ENCODE assay signal across 13 cellular contexts in genomic region chr17:78899361-78900260, GRCh38. TPM values are rescaled to one million over a fixed set of nuclear protein-coding genes. Genes with fewer than 3 reads are reported as not detected.
A peak's percentile ranks its signal among the peaks of the same experiment; 100 is the strongest.
DNase-seq lines count a peak whose midpoint lies in the region; ATAC-seq and TF ChIP-seq lines count a peak whose summit lies in the region.
"Had no signal": no experiment of that assay in that cellular context is flagged by ENCODE, and none has a peak within 500 bp of the region (broad histone marks: within the 10 kb centered on the region; RNA-seq: fewer than 3 reads in every experiment).

No MANE protein-coding gene starts in this region.

- peak; percentile 93 to 98 for DNase-seq in HAP-1 (ENCODE audit: low spot score in 2 of 2)
- peak; percentile 30 for DNase-seq in iris pigment epithelial cell (ENCODE audit: low read depth)
- DNase-seq in sciatic nerve (ENCODE audit: low spot score), result no peak
- no peak for DNase-seq in GOT3 (lab: John Stamatoyannopoulos, UW)
- no peak for DNase-seq in NCI-H748 (lab: John Stamatoyannopoulos, UW; ENCODE audit: unreplicated experiment)
- DNase-seq in A673 (ENCODE audit: low spot score), result no peak
- DNase-seq: DMS153, NCI-H1930 had no signal

- H3K4me1 ChIP-seq in HAP-1 (peaks cover 14% of the 10 kb centered on the region), ectodermal cell (ENCODE audit: control insufficient read depth, insufficient read depth, low read length) (peaks cover 36% of the 10 kb centered on the region), A673 (ENCODE audit: insufficient read depth, low read length, poor library complexity, severe bottlenecking) (no peaks in the 10 kb centered on the region)

- intact Hi-C loops in sciatic nerve (cut with DNase I), result no loop called here
- intact Hi-C loops in A673 (cut with micrococcal nuclease; ENCODE audit: unreplicated experiment), result no loop called here

- in situ Hi-C loops in HAP-1 (cut with MboI; ENCODE audit: low sequenced_read_pairs), result no loop called here

- H3K4me3 ChIP-seq in HAP-1, result no peak overlapping the region
- no peak overlapping the region for H3K4me3 ChIP-seq in ectodermal cell (ENCODE audit: insufficient read depth, low read depth, low read length)
- no peak overlapping the region for H3K4me3 ChIP-seq in A673 (ENCODE audit: low read depth, low read length, poor library complexity, severe bottlenecking)
- H3K4me3 ChIP-seq: SJSA1 had no signal

- no peaks in the 10 kb centered on the region for H3K27me3 ChIP-seq in HAP-1 (ENCODE audit: low read depth)
- no peaks in the 10 kb centered on the region for H3K27me3 ChIP-seq in ectodermal cell (ENCODE audit: control insufficient read depth, insufficient read depth, low read length, poor library complexity, severe bottlenecking)
- H3K27me3 ChIP-seq in A673 (replicated peaks; ENCODE audit: insufficient read depth, low read depth, low read length, poor library complexity), result no peaks in the 10 kb centered on the region
- H3K27me3 ChIP-seq: SJSA1 had no signal

- no TSS peak for BruUV-seq in A673 (replicated peaks; lab: Mats Ljungman, UMichigan)

- CTCF ChIA-PET in A673 (lab: Charles Lee), result no interaction called here

- no peak for TF ChIP-seq CTCF in A673 (conservative IDR thresholded peaks at IDR 0.05; ENCODE audit: low read depth, low read length)

- POLR2A ChIA-PET in A673 (lab: Charles Lee; ENCODE audit: low non-redundant PET), result no interaction called here

- WGBS in ectodermal cell, 2 experiments, result 42 to 49% methylated on average over 18 of the region's 18 CpGs

- peaks cover 9% of the 10 kb centered on the region for H3K9me3 ChIP-seq in HAP-1
- H3K9me3 ChIP-seq in ectodermal cell (ENCODE audit: control insufficient read depth, low read length), result no peaks in the 10 kb centered on the region
- no peaks in the 10 kb centered on the region for H3K9me3 ChIP-seq in A673 (ENCODE audit: low read depth, low read length, poor library complexity, severe bottlenecking)
- H3K9me3 ChIP-seq: SJSA1 had no signal

- no peaks in the 10 kb centered on the region for H3K36me3 ChIP-seq in HAP-1 (replicated peaks)
- H3K36me3 ChIP-seq in ectodermal cell (ENCODE audit: control insufficient read depth, insufficient read depth, low read length), result no peaks in the 10 kb centered on the region
- H3K36me3 ChIP-seq in A673 (ENCODE audit: insufficient read depth, low read length, poor library complexity, severe bottlenecking), result no peaks in the 10 kb centered on the region

- ATAC-seq in sciatic nerve (peak; percentile 45), HG03378 (IDR thresholded peaks at IDR 0.05; ENCODE audit: unreplicated experiment) (no peak)

- peak overlapping the region; percentile 57 for H3K27ac ChIP-seq in ectodermal cell (ENCODE audit: insufficient read depth, low read depth, low read length, poor library complexity, severe bottlenecking)
- H3K27ac ChIP-seq in A673 (ENCODE audit: low read depth, low read length, poor library complexity, severe bottlenecking), result no peak overlapping the region
- H3K27ac ChIP-seq: HL-60, SJSA1 had no signal

RNA-seq across cellular contexts. Expression of gene CEP295NL, which starts 3.4 kb away (rescaled TPM):
- polyA plus RNA-seq in ectodermal cell (2013, experiment 1 of 4), result not detected
- polyA plus RNA-seq in ectodermal cell (2013, experiment 2 of 4), result 0.78 TPM
- 0.16 TPM for polyA plus RNA-seq in ectodermal cell (2013, experiment 3 of 4)
- 0.32 TPM for polyA plus RNA-seq in ectodermal cell (2013, experiment 4 of 4)
- 16.7 TPM for total RNA-seq in sciatic nerve
- total RNA-seq in A673 (2021), result 1.5 TPM in 2 replicates
- total RNA-seq: activated CD8-positive, alpha-beta memory T cell treated with anti-CD3 and anti-CD28 coated beads for 36 hours had no signal

RNA-seq across cellular contexts. Expression of gene TIMP2, which starts 25.6 kb away (rescaled TPM):
- 63.1 TPM for polyA plus RNA-seq in ectodermal cell (2013, experiment 1 of 4)
- polyA plus RNA-seq in ectodermal cell (2013, experiment 2 of 4), result 66.5 TPM
- 46.1 TPM for polyA plus RNA-seq in ectodermal cell (2013, experiment 3 of 4)
- 50.0 TPM for polyA plus RNA-seq in ectodermal cell (2013, experiment 4 of 4)
- total RNA-seq in sciatic nerve (720 TPM), A673 (2021) (60.5 and 75.3 TPM in 2 replicates)

RNA-seq across cellular contexts. Expression of gene USP36, which starts 59.0 kb away (rescaled TPM):
- polyA plus RNA-seq in ectodermal cell (2013, experiment 1 of 4), result 40.6 TPM
- polyA plus RNA-seq in ectodermal cell (2013, experiment 2 of 4), result 47.3 TPM
- polyA plus RNA-seq in ectodermal cell (2013, experiment 3 of 4), result 30.7 TPM
- 37.5 TPM for polyA plus RNA-seq in ectodermal cell (2013, experiment 4 of 4)
- total RNA-seq in sciatic nerve, result 109 TPM
- 58.4 and 74.9 TPM in 2 replicates for total RNA-seq in A673 (2021)

Comparison
In these comparisons a context has a peak if more than half of its experiments do, and no peak if none do; other contexts are left out.
1. DNase-seq: peak in HAP-1 (2 of 2) and iris pigment epithelial cell (single experiment); none in sciatic nerve (single experiment), GOT3 (single experiment), NCI-H748 (single experiment) and A673 (single experiment).